Comparison of ENCODE assay signal across 17 cellular contexts in the genomic region with DNA sequence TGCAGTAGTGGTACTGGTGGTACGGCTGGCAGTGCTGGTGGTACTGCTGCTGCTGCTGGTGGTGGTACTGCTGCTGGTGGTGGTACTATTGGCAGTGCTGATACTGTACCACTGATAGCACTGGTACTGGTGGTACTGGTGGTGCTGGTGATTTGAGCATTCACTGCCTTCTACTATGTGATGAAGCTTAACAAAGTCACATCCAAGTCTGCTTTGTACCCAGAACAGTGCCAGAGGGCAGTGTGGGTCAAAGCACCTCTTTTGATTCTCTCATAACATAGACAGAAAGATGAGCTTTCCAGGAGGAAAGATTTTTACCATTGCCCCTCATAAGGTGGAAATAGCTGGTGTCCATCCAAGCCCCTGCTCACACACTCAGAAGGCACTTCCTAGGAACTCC.
"Had no signal": no experiment of that assay in that cellular context is flagged by ENCODE, and none has a peak within 500 bp of the region (broad histone marks: within the 10 kb centered on the region; RNA-seq: fewer than 3 reads in every experiment).

No MANE protein-coding gene starts in this region.

- H3K9me3 ChIP-seq: body of pancreas, thyroid gland, uterus had no signal

- H3K36me3 ChIP-seq: thyroid gland, uterus had no signal

- H3K27me3 ChIP-seq: body of pancreas, thyroid gland, uterus had no signal

- H2AFZ ChIP-seq: parathyroid adenoma had no signal

- DNase-seq: activated CD4-positive, alpha-beta T cell treated with anti-CD3 and anti-CD28 coated beads for 4 hours; activated CD8-positive, alpha-beta T cell treated with anti-CD3 and anti-CD28 coated beads for 36 hours; activated effector memory CD4-positive, alpha-beta T cell treated with Interleukin-2 at 50 U/mL for 16 hours; activated naive CD4-positive, alpha-beta T cell treated with anti-CD3 and anti-CD28 coated beads, Interleukin-2, amount 50 U/mL, for 16 hours; activated T-cell treated with anti-CD3 and anti-CD28 coated beads, Interleukin-2, amount 50 U/mL, for 4 hours; body of pancreas; central memory CD4-positive, alpha-beta T cell; cortex of kidney; effector CD8-positive, alpha-beta T cell; immature natural killer cell; naive B cell; stimulated activated CD4-positive, alpha-beta T cell treated with anti-CD3 and anti-CD28 coated beads, Interleukin-1b, Interleukin-23, amount 100 ng/mL, for 48 hours; T-helper 17 cell; thyroid gland; uterus had no signal

- H3K4me3 ChIP-seq: body of pancreas, lung, thyroid gland, uterus had no signal

- H3K9ac ChIP-seq: parathyroid adenoma had no signal

- H3K27ac ChIP-seq: body of pancreas, parathyroid adenoma, thyroid gland had no signal

- ATAC-seq: activated CD8-positive, alpha-beta T cell treated with anti-CD3 and anti-CD28 coated beads for 36 hours; activated T-cell treated with anti-CD3 and anti-CD28 coated beads, Interleukin-2, amount 50 U/mL, for 4 hours; body of pancreas; T-helper 17 cell had no signal

- H3K4me1 ChIP-seq: parathyroid adenoma had no signal
